In genomic region chr1:202613571-202613970, GRCh38 we compare ENCODE assay signal across 14 cellular contexts.
DNase-seq lines count a peak whose midpoint lies in the region; ATAC-seq lines count a peak whose summit lies in the region.
"Had no signal": no experiment of that assay in that cellular context is flagged by ENCODE, and none has a peak within 500 bp of the region (broad histone marks: within the 10 kb centered on the region; RNA-seq: fewer than 3 reads in every experiment).

No MANE protein-coding gene starts in this region.

- H3K18ac ChIP-seq in neuronal stem cell (ENCODE audit: low read length) = peak overlapping the region; percentile 19

- WGBS in neuronal stem cell (ENCODE audit: extremely low coverage in 2 of 2, insufficient read length in 2 of 2, insufficient replicate concordance in 1 of 2), 2 donors = no CpG with 5 or more reads among the region's 4 CpGs

- no peaks in the 10 kb centered on the region for H3K36me3 Mint-ChIP-seq in activated naive CD8-positive, alpha-beta T cell treated with anti-CD3 and anti-CD28 coated beads, Interleukin-2, amount 10 ng/mL, durations not matched to agents 7 days and 5 days
- peaks cover 4% of the 10 kb centered on the region for H3K36me3 Mint-ChIP-seq in activated naive CD8-positive, alpha-beta T cell treated with anti-CD3 and anti-CD28 coated beads for 36 hours
- H3K36me3 Mint-ChIP-seq: CD8-positive, alpha-beta T cell had no signal

- H3K4ac ChIP-seq in neuronal stem cell (ENCODE audit: low read length) = no peak overlapping the region

- H2AFZ ChIP-seq in neuronal stem cell (ENCODE audit: low read length) = no peak overlapping the region

- H3K4me1 ChIP-seq in BLaER1 treated with 17β-estradiol and CSF1 and Interleukin-3, amounts not matched to agents 10 nM and 100 nM = peaks cover 34 to 65% (median 62%) of the 10 kb centered on the region in 10 experiments
- peaks cover 1 to 5% of the 10 kb centered on the region in 2 donors for H3K4me1 ChIP-seq in neuronal stem cell (ENCODE audit: control insufficient read depth in 2 of 2, insufficient read depth in 1 of 2, low read depth in 1 of 2, low read length in 2 of 2)

- H3K79me1 ChIP-seq in neuronal stem cell (ENCODE audit: low read depth, low read length) = no peaks in the 10 kb centered on the region

- H3K9ac ChIP-seq in BLaER1 treated with 17β-estradiol and CSF1 and Interleukin-3, amounts not matched to agents 10 nM and 100 nM = no peak overlapping the region
- no peak overlapping the region for H3K9ac ChIP-seq in neuronal stem cell (ENCODE audit: low read depth, low read length, poor library complexity)

- H4K91ac ChIP-seq in neuronal stem cell (ENCODE audit: low read depth, low read length, poor library complexity) = no peak overlapping the region

- no peak overlapping the region for H3K23ac ChIP-seq in neuronal stem cell (ENCODE audit: low read depth, low read length, poor library complexity)

- DNase-seq in activated naive CD8-positive, alpha-beta T cell treated with anti-CD3 and anti-CD28 coated beads, Interleukin-2, amount 10 ng/mL, durations not matched to agents 7 days and 5 days = peak; percentile 9
- DNase-seq in activated naive CD8-positive, alpha-beta T cell treated with anti-CD3 and anti-CD28 coated beads for 36 hours = no peak
- DNase-seq in neuronal stem cell (ENCODE audit: low spot score) (no peak), AG08396 (ENCODE audit: low spot score) (no peak), LoVo (ENCODE audit: low spot score) (no peak)
- DNase-seq: ACHN; AML-193; Calu3; CD8-positive, alpha-beta T cell; GF-D8; GOT3; H7 had no signal

- no peak overlapping the region for H3K4me3 Mint-ChIP-seq in activated naive CD8-positive, alpha-beta T cell treated with anti-CD3 and anti-CD28 coated beads, Interleukin-2, amount 10 ng/mL, durations not matched to agents 7 days and 5 days
- H3K4me3 Mint-ChIP-seq in activated naive CD8-positive, alpha-beta T cell treated with anti-CD3 and anti-CD28 coated beads for 36 hours = no peak overlapping the region
- H3K4me3 Mint-ChIP-seq: CD8-positive, alpha-beta T cell had no signal

- H2BK15ac ChIP-seq in neuronal stem cell (ENCODE audit: low read length) = no peak overlapping the region

- H3K27ac ChIP-seq in BLaER1 treated with 17β-estradiol and CSF1 and Interleukin-3, amounts not matched to agents 10 nM and 100 nM = peak overlapping the region in 5 of 11 experiments; percentile 2 to 21 (median 5); a peak in 4 of 22 replicates
- H3K27ac ChIP-seq in neuronal stem cell (replicated peaks; ENCODE audit: low read length) = no peak overlapping the region

- H3K9me3 ChIP-seq in BLaER1 treated with 17β-estradiol and CSF1 and Interleukin-3, amounts not matched to agents 10 nM and 100 nM (replicated peaks in 1 of 11) = no peaks in the 10 kb centered on the region
- no peaks in the 10 kb centered on the region for H3K9me3 ChIP-seq in neuronal stem cell (replicated peaks in 1 of 2; ENCODE audit: control insufficient read depth in 2 of 2, insufficient read depth in 1 of 2, low read depth in 1 of 2, low read length in 2 of 2)

- no peak overlapping the region for H2BK12ac ChIP-seq in neuronal stem cell (ENCODE audit: low read length)

- peaks cover 16% of the 10 kb centered on the region for H3K27me3 Mint-ChIP-seq in activated naive CD8-positive, alpha-beta T cell treated with anti-CD3 and anti-CD28 coated beads, Interleukin-2, amount 10 ng/mL, durations not matched to agents 7 days and 5 days
- peaks cover 17% of the 10 kb centered on the region for H3K27me3 Mint-ChIP-seq in activated naive CD8-positive, alpha-beta T cell treated with anti-CD3 and anti-CD28 coated beads for 36 hours

- H2AK5ac ChIP-seq in neuronal stem cell (ENCODE audit: low read depth, low read length) = no peak overlapping the region

- H3K36me3 ChIP-seq in BLaER1 treated with 17β-estradiol and CSF1 and Interleukin-3, amounts not matched to agents 10 nM and 100 nM = no peaks in the 10 kb centered on the region
- H3K36me3 ChIP-seq in neuronal stem cell (replicated peaks in 1 of 2; ENCODE audit: control insufficient read depth in 2 of 2, insufficient read depth in 2 of 2, low read length in 2 of 2) = no peaks in the 10 kb centered on the region

- H3K27me3 ChIP-seq in BLaER1 treated with 17β-estradiol and CSF1 and Interleukin-3, amounts not matched to agents 10 nM and 100 nM = peaks cover 0 to 73% (median 0%) of the 10 kb centered on the region in 11 experiments; a peak in 10 of 22 replicates
- H3K27me3 ChIP-seq in neuronal stem cell (ENCODE audit: control insufficient read depth in 3 of 3, insufficient read depth in 3 of 3, low read depth in 1 of 3, low read length in 3 of 3) = no peaks in the 10 kb centered on the region

- no peak overlapping the region for H2BK5ac ChIP-seq in neuronal stem cell (ENCODE audit: low read length)

- H2BK120ac ChIP-seq in neuronal stem cell (ENCODE audit: low read depth, low read length) = no peak overlapping the region

- H3K4me2 ChIP-seq in BLaER1 treated with 17β-estradiol and CSF1 and Interleukin-3, amounts not matched to agents 10 nM and 100 nM = peak overlapping the region in 9 of 11 experiments; percentile 35 to 97 (median 93); a peak in 18 of 22 replicates
- no peak overlapping the region for H3K4me2 ChIP-seq in neuronal stem cell (ENCODE audit: insufficient read depth, low read length, poor library complexity, severe bottlenecking)

- H3K9me3 Mint-ChIP-seq in activated naive CD8-positive, alpha-beta T cell treated with anti-CD3 and anti-CD28 coated beads, Interleukin-2, amount 10 ng/mL, durations not matched to agents 7 days and 5 days = no peaks in the 10 kb centered on the region
- no peaks in the 10 kb centered on the region for H3K9me3 Mint-ChIP-seq in activated naive CD8-positive, alpha-beta T cell treated with anti-CD3 and anti-CD28 coated beads for 36 hours
- H3K9me3 Mint-ChIP-seq: CD8-positive, alpha-beta T cell had no signal

- no peak overlapping the region for H3K4me3 ChIP-seq in BLaER1 treated with 17β-estradiol and CSF1 and Interleukin-3, amounts not matched to agents 10 nM and 100 nM
- no peak overlapping the region for H3K4me3 ChIP-seq in neuronal stem cell (ENCODE audit: low read length in 2 of 2)

- POLR2A ChIA-PET in activated naive CD8-positive, alpha-beta T cell treated with anti-CD3 and anti-CD28 coated beads, Interleukin-2, amount 10 ng/mL, durations not matched to agents 7 days and 5 days (lab: Charles Lee) = interaction anchor here (0.7 kb wide), 1 partner anchor 52 kb away, joined by 6 read pairs; no protein-coding TSS in a partner anchor

- H3K14ac ChIP-seq in neuronal stem cell (ENCODE audit: low read length) = no peak overlapping the region

- peaks cover 0 to 52% (median 18%) of the 10 kb centered on the region in 11 experiments; a peak in 16 of 22 replicates for H4K20me1 ChIP-seq in BLaER1 treated with 17β-estradiol and CSF1 and Interleukin-3, amounts not matched to agents 10 nM and 100 nM

- H3K27ac Mint-ChIP-seq in activated naive CD8-positive, alpha-beta T cell treated with anti-CD3 and anti-CD28 coated beads, Interleukin-2, amount 10 ng/mL, durations not matched to agents 7 days and 5 days = no peak overlapping the region
- no peak overlapping the region for H3K27ac Mint-ChIP-seq in activated naive CD8-positive, alpha-beta T cell treated with anti-CD3 and anti-CD28 coated beads for 36 hours
- H3K27ac Mint-ChIP-seq: CD8-positive, alpha-beta T cell had no signal

- H4K8ac ChIP-seq in neuronal stem cell (ENCODE audit: low read depth, low read length) = no peak overlapping the region

- peaks cover 28% of the 10 kb centered on the region for H3K4me1 Mint-ChIP-seq in activated naive CD8-positive, alpha-beta T cell treated with anti-CD3 and anti-CD28 coated beads, Interleukin-2, amount 10 ng/mL, durations not matched to agents 7 days and 5 days
- peaks cover 27% of the 10 kb centered on the region for H3K4me1 Mint-ChIP-seq in activated naive CD8-positive, alpha-beta T cell treated with anti-CD3 and anti-CD28 coated beads for 36 hours

- ATAC-seq in activated naive CD8-positive, alpha-beta T cell treated with anti-CD3 and anti-CD28 coated beads, Interleukin-2, amount 10 ng/mL, durations not matched to agents 7 days and 5 days (ENCODE audit: low read depth) = no peak
- ATAC-seq: CD8-positive, alpha-beta T cell; HepG2 had no signal
